Comparison of ENCODE assay signal across 1 cellular context in the genomic region with DNA sequence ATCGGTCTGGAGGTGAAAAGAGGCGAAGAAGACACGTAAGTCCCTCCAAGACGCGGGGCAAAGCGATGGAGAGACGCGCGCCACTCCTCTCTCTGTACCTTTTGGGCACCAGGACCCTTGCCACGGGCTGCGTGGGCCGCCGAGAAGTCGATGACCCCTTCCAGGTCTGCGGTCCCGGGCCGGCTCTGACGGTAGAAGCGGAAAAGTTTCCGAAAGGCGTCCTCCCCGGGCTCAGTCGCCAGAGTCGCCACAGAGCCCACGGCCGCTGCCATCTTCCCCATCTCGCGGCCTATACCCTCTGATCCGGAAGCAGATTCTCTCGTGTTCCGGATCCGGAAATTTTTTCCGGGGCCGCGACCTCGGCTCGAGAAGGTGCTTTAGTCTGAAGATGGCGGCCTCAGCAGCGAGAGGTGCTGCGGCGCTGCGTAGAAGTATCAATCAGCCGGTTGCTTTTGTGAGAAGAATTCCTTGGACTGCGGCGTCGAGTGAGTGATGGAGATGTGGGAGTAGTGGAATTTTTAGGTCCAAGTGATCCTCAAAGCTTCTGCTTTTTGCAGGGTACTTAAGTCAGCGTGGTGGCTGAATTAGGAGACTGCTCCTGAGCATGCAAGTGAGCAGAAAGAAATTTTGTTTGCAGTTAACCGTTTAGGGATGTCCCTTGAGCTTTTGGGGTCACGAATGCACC.
TF ChIP-seq lines count a peak whose summit lies in the region.

A gene with protein sequence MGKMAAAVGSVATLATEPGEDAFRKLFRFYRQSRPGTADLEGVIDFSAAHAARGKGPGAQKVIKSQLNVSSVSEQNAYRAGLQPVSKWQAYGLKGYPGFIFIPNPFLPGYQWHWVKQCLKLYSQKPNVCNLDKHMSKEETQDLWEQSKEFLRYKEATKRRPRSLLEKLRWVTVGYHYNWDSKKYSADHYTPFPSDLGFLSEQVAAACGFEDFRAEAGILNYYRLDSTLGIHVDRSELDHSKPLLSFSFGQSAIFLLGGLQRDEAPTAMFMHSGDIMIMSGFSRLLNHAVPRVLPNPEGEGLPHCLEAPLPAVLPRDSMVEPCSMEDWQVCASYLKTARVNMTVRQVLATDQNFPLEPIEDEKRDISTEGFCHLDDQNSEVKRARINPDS (minus strand): TSS at position 300 of the 685 bp plus-strand sequence. CDS start 19 bp downstream, at position 281.
SLIRP (plus strand) TSS at position 380 of the 685 bp plus-strand sequence; CDS start at position 389, 9 bp downstream.

TF ChIP-seq in HepG2, 621 proteins besides CTCF, POLR2A, EP300 and RAD21 (continued from another document and continues in another):
- TF ChIP-seq ZNF770 (CRISPR knock-in tag; IDR thresholded peaks at IDR 0.05), result no peak; the same call in 1 of the 2 replicates
- peak; percentile 97 for TF ChIP-seq YY1 (IDR thresholded peaks at IDR 0.05; ENCODE audit: insufficient read depth, insufficient replicate concordance, low read depth, low read length)
- TF ChIP-seq ZSCAN22 (CRISPR knock-in tag; IDR thresholded peaks at IDR 0.05), result no peak
- TF ChIP-seq KDM1A (CRISPR knock-in tag; IDR thresholded peaks at IDR 0.05), result no peak
- peak; percentile 85; the same call in 1 of the 2 replicates for TF ChIP-seq ZNF816 (CRISPR knock-in tag; IDR thresholded peaks at IDR 0.05; ENCODE audit: borderline replicate concordance)
- TF ChIP-seq NFYB (CRISPR knock-in tag; IDR thresholded peaks at IDR 0.05), result no peak
- peak; percentile 53; the same call in 1 of the 2 replicates for TF ChIP-seq TFAP4 (IDR thresholded peaks at IDR 0.05; ENCODE audit: borderline replicate concordance, low read depth)
- TF ChIP-seq EED (CRISPR knock-in tag; IDR thresholded peaks at IDR 0.05), result peak; percentile 73; the same call in 1 of the 2 replicates
- no peak for TF ChIP-seq ZNF451 (CRISPR knock-in tag; IDR thresholded peaks at IDR 0.05)
- TF ChIP-seq, protein P1, sequence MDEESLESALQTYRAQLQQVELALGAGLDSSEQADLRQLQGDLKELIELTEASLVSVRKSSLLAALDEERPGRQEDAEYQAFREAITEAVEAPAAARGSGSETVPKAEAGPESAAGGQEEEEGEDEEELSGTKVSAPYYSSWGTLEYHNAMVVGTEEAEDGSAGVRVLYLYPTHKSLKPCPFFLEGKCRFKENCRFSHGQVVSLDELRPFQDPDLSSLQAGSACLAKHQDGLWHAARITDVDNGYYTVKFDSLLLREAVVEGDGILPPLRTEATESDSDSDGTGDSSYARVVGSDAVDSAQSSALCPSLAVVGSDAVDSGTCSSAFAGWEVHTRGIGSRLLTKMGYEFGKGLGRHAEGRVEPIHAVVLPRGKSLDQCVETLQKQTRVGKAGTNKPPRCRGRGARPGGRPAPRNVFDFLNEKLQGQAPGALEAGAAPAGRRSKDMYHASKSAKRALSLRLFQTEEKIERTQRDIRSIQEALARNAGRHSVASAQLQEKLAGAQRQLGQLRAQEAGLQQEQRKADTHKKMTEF (CRISPR knock-in tag; IDR thresholded peaks at IDR 0.05), result peak; percentile 86
- TF ChIP-seq ARNTL (CRISPR knock-in tag; IDR thresholded peaks at IDR 0.05), result no peak
- no peak for TF ChIP-seq SOX6 (IDR thresholded peaks at IDR 0.05)
- TF ChIP-seq SOX6 (CRISPR knock-in tag; IDR thresholded peaks at IDR 0.05), result no peak; the same call in 1 of the 2 replicates
- TF ChIP-seq NKX3-1 (CRISPR knock-in tag; IDR thresholded peaks at IDR 0.05), result no peak; the same call in none of the 2 replicates
- no peak for TF ChIP-seq ZNF468 (CRISPR knock-in tag; IDR thresholded peaks at IDR 0.05)
- TF ChIP-seq PAX8 (CRISPR knock-in tag; IDR thresholded peaks at IDR 0.05; ENCODE audit: borderline replicate concordance), result no peak
- TF ChIP-seq ZFX (CRISPR knock-in tag; IDR thresholded peaks at IDR 0.05; ENCODE audit: low read depth), result peak; percentile 83
- TF ChIP-seq CCAR2 (optimal IDR thresholded peaks at IDR 0.05; ENCODE audit: low read depth, low read length), result no peak
- TF ChIP-seq ZNF549 (CRISPR knock-in tag; IDR thresholded peaks at IDR 0.05), result no peak
- peak; percentile 52; the same call in 1 of the 2 replicates for TF ChIP-seq ARID2 (CRISPR knock-in tag; IDR thresholded peaks at IDR 0.05; ENCODE audit: borderline replicate concordance)
- no peak for TF ChIP-seq E2F5 (CRISPR knock-in tag; conservative IDR thresholded peaks at IDR 0.05)
- peak; percentile 41; the same call in 1 of the 2 replicates for TF ChIP-seq ZNF30 (CRISPR knock-in tag; IDR thresholded peaks at IDR 0.05)
- TF ChIP-seq CEBPB (IDR thresholded peaks at IDR 0.05; ENCODE audit: borderline replicate concordance, low read depth, low read length), result no peak
- peak; percentile 71; the same call in 1 of the 2 replicates for TF ChIP-seq ZNF256 (CRISPR knock-in tag; conservative IDR thresholded peaks at IDR 0.05)
- TF ChIP-seq SNAI1 (CRISPR knock-in tag; IDR thresholded peaks at IDR 0.05; ENCODE audit: borderline replicate concordance), result peak; percentile 36; the same call in 1 of the 2 replicates
- TF ChIP-seq ZNF276 (CRISPR knock-in tag; IDR thresholded peaks at IDR 0.05; ENCODE audit: low read depth), result no peak
- TF ChIP-seq BRF2 (CRISPR knock-in tag; IDR thresholded peaks at IDR 0.05), result 0 out of 2 replicates have a peak, but pooled peaks have one; percentile 55
- no peak for TF ChIP-seq HNRNPLL (IDR thresholded peaks at IDR 0.05; ENCODE audit: low read depth, low read length, poor library complexity, severe bottlenecking)
- TF ChIP-seq ATAD3A (CRISPR knock-in tag; IDR thresholded peaks at IDR 0.05), result no peak
- no peak for TF ChIP-seq DMTF1 (CRISPR knock-in tag; IDR thresholded peaks at IDR 0.05)
- TF ChIP-seq TBL1XR1 (IDR thresholded peaks at IDR 0.05; ENCODE audit: borderline replicate concordance, low read length, partially characterized antibody), result peak; percentile 75
- TF ChIP-seq KDM4B (CRISPR knock-in tag; IDR thresholded peaks at IDR 0.05), result peak; percentile 48; the same call in 1 of the 2 replicates
- no peak for TF ChIP-seq MTERF4 (CRISPR knock-in tag; IDR thresholded peaks at IDR 0.05)
- TF ChIP-seq ZNF607 (CRISPR knock-in tag; IDR thresholded peaks at IDR 0.05; ENCODE audit: borderline replicate concordance), result peak; percentile 69
- TF ChIP-seq ZBTB20 (CRISPR knock-in tag; IDR thresholded peaks at IDR 0.05; ENCODE audit: borderline replicate concordance, low read depth), result peak; percentile 52; the same call in 1 of the 2 replicates
- no peak for TF ChIP-seq ZZZ3 (CRISPR knock-in tag; IDR thresholded peaks at IDR 0.05; ENCODE audit: borderline replicate concordance)
- 0 out of 2 replicates have a peak, but pooled peaks have one; percentile 27 for TF ChIP-seq ATF2 (CRISPR knock-in tag; IDR thresholded peaks at IDR 0.05)
- no peak for TF ChIP-seq PHF5A (CRISPR knock-in tag; IDR thresholded peaks at IDR 0.05; ENCODE audit: low read depth, unreplicated experiment)
- TF ChIP-seq ZSCAN31 (CRISPR knock-in tag; IDR thresholded peaks at IDR 0.05; ENCODE audit: low read depth), result no peak; the same call in 1 of the 2 replicates
- no peak for TF ChIP-seq HMG20A (CRISPR knock-in tag; IDR thresholded peaks at IDR 0.05; ENCODE audit: borderline replicate concordance)
- TF ChIP-seq POGZ (CRISPR knock-in tag; IDR thresholded peaks at IDR 0.05), result peak; percentile 43
- TF ChIP-seq ZNF296 (CRISPR knock-in tag; conservative IDR thresholded peaks at IDR 0.05), result 0 out of 2 replicates have a peak, but pooled peaks have one; percentile 34
- TF ChIP-seq SMAD3 (CRISPR knock-in tag; IDR thresholded peaks at IDR 0.05), result peak; percentile 79; the same call in 1 of the 2 replicates
- TF ChIP-seq, protein P2, sequence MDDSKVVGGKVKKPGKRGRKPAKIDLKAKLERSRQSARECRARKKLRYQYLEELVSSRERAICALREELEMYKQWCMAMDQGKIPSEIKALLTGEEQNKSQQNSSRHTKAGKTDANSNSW (CRISPR knock-in tag; IDR thresholded peaks at IDR 0.05; ENCODE audit: borderline replicate concordance), result no peak
- no peak for TF ChIP-seq ZKSCAN8 (CRISPR knock-in tag; IDR thresholded peaks at IDR 0.05; ENCODE audit: borderline replicate concordance)
